19 cellular contexts compared by ENCODE assay signal in genomic region chr6:34633256-34633655, GRCh38.
DNase-seq lines count a peak whose midpoint lies in the region; ATAC-seq and TF ChIP-seq lines count a peak whose summit lies in the region.
"Had no signal": no experiment of that assay in that cellular context is flagged by ENCODE, and none has a peak within 500 bp of the region (broad histone marks: within the 10 kb centered on the region; RNA-seq: fewer than 3 reads in every experiment).

No MANE protein-coding gene starts in this region.

- H3K9me3 ChIP-seq in neural progenitor cell (ENCODE audit: low read depth), result no peaks in the 10 kb centered on the region
- no peaks in the 10 kb centered on the region for H3K9me3 ChIP-seq in spleen
- H3K9me3 ChIP-seq: BLaER1 treated with 17β-estradiol and CSF1 and Interleukin-3, amounts not matched to agents 10 nM and 100 nM had no signal

- H3K4me1 Mint-ChIP-seq in natural killer cell, result peaks cover 13 to 20% of the 10 kb centered on the region in 2 donors
- peaks cover 9 to 18% of the 10 kb centered on the region in 2 donors for H3K4me1 Mint-ChIP-seq in natural killer cell treated with Interleukin-12 subunit alpha and Interleukin-12 subunit beta and Interleukin-15 and Interleukin-18, amount 100 ng/mL, for 72 hours (ENCODE audit: low read depth in 2 of 2)
- peaks cover 25% of the 10 kb centered on the region for H3K4me1 Mint-ChIP-seq in central memory CD8-positive, alpha-beta T cell
- H3K4me1 Mint-ChIP-seq in neural progenitor cell, result no peaks in the 10 kb centered on the region
- H3K4me1 Mint-ChIP-seq in T-cell, result peaks cover 8 to 17% (median 12%) of the 10 kb centered on the region in 3 donors

- H3K9me3 Mint-ChIP-seq in natural killer cell, result no peaks in the 10 kb centered on the region
- no peaks in the 10 kb centered on the region for H3K9me3 Mint-ChIP-seq in natural killer cell treated with Interleukin-12 subunit alpha and Interleukin-12 subunit beta and Interleukin-15 and Interleukin-18, amount 100 ng/mL, for 72 hours
- no peaks in the 10 kb centered on the region for H3K9me3 Mint-ChIP-seq in central memory CD8-positive, alpha-beta T cell
- H3K9me3 Mint-ChIP-seq in neural progenitor cell, result no peaks in the 10 kb centered on the region
- no peaks in the 10 kb centered on the region for H3K9me3 Mint-ChIP-seq in T-cell
- H3K9me3 Mint-ChIP-seq: CD8-positive, alpha-beta T cell had no signal

- H3K4me2 ChIP-seq in neural progenitor cell, result no peak overlapping the region
- H3K4me2 ChIP-seq: BLaER1 treated with 17β-estradiol and CSF1 and Interleukin-3, amounts not matched to agents 10 nM and 100 nM; KMS-11 had no signal

- CTCF ChIA-PET in T-cell (lab: Charles Lee), result no interaction called here

- no peak overlapping the region for H3K9ac ChIP-seq in neural progenitor cell
- H3K9ac ChIP-seq: BLaER1 treated with 17β-estradiol and CSF1 and Interleukin-3, amounts not matched to agents 10 nM and 100 nM; KMS-11 had no signal

- no peaks in the 10 kb centered on the region for H3F3A ChIP-seq in neural progenitor cell (ENCODE audit: low read depth)

- no peaks in the 10 kb centered on the region for H3K79me2 ChIP-seq in neural progenitor cell (ENCODE audit: low read depth)

- no peak for ATAC-seq in natural killer cell
- no peak for ATAC-seq in natural killer cell treated with Interleukin-12 subunit alpha and Interleukin-12 subunit beta and Interleukin-15 and Interleukin-18, amount 100 ng/mL, for 72 hours
- ATAC-seq in central memory CD8-positive, alpha-beta T cell (replicated peaks; ENCODE audit: extremely low read depth, poor library complexity, severe bottlenecking), result no peak
- no peak for ATAC-seq in T-cell (replicated peaks in 1 of 4)
- ATAC-seq: CD8-positive, alpha-beta T cell had no signal

- POLR2A ChIA-PET in T-cell (lab: Charles Lee), result interaction anchor here in 1 of 2 donors (0.6 kb wide), 1 partner anchor 847 kb away, joined by 4 read pairs; no protein-coding TSS in a partner anchor

- no peaks in the 10 kb centered on the region for H3K36me3 ChIP-seq in neural progenitor cell
- H3K36me3 ChIP-seq in spleen, result peaks cover 0 to 38% (median 0%) of the 10 kb centered on the region in 6 donors

- H2AFZ ChIP-seq in neural progenitor cell (replicated peaks), result no peak overlapping the region

- intact Hi-C loops in natural killer cell (cut with micrococcal nuclease) (no loop called here), spleen (cut with DNase I; ENCODE audit: low total_unique reads) (no loop called here)

- no peaks in the 10 kb centered on the region for H4K20me1 ChIP-seq in neural progenitor cell (ENCODE audit: low read depth)

- H3K4me1 ChIP-seq in neural progenitor cell, result no peaks in the 10 kb centered on the region
- H3K4me1 ChIP-seq in spleen, result peaks cover 0 to 31% (median 2%) of the 10 kb centered on the region in 6 donors

- TF ChIP-seq CTCF in natural killer cell (IDR thresholded peaks at IDR 0.05) (no peak), neural progenitor cell (IDR thresholded peaks at IDR 0.05) (no peak), spleen (IDR thresholded peaks at IDR 0.05 in 8 of 11, conservative IDR thresholded peaks at IDR 0.05 in 3 of 11) (no peak)

- H3K4me3 Mint-ChIP-seq in natural killer cell, result no peak overlapping the region
- no peak overlapping the region for H3K4me3 Mint-ChIP-seq in natural killer cell treated with Interleukin-12 subunit alpha and Interleukin-12 subunit beta and Interleukin-15 and Interleukin-18, amount 100 ng/mL, for 72 hours
- H3K4me3 Mint-ChIP-seq in central memory CD8-positive, alpha-beta T cell, result no peak overlapping the region
- H3K4me3 Mint-ChIP-seq in neural progenitor cell, result no peak overlapping the region
- H3K4me3 Mint-ChIP-seq in T-cell, result no peak overlapping the region
- H3K4me3 Mint-ChIP-seq: CD8-positive, alpha-beta T cell had no signal

- H3K4me3 ChIP-seq in neural progenitor cell (no peak overlapping the region), spleen (no peak overlapping the region)
- H3K4me3 ChIP-seq: BLaER1 treated with 17β-estradiol and CSF1 and Interleukin-3, amounts not matched to agents 10 nM and 100 nM had no signal

- H3K27ac ChIP-seq in neural progenitor cell, result no peak overlapping the region
- H3K27ac ChIP-seq in spleen, result no peak overlapping the region
- H3K27ac ChIP-seq: BLaER1 treated with 17β-estradiol and CSF1 and Interleukin-3, amounts not matched to agents 10 nM and 100 nM; KMS-11 had no signal

- no peaks in the 10 kb centered on the region for H3K36me3 Mint-ChIP-seq in natural killer cell
- H3K36me3 Mint-ChIP-seq in natural killer cell treated with Interleukin-12 subunit alpha and Interleukin-12 subunit beta and Interleukin-15 and Interleukin-18, amount 100 ng/mL, for 72 hours, result peaks cover 5% of the 10 kb centered on the region
- peaks cover 17% of the 10 kb centered on the region for H3K36me3 Mint-ChIP-seq in central memory CD8-positive, alpha-beta T cell (ENCODE audit: insufficient read depth)
- H3K36me3 Mint-ChIP-seq in neural progenitor cell, result peaks cover 5% of the 10 kb centered on the region
- H3K36me3 Mint-ChIP-seq in T-cell, result peaks cover 16% of the 10 kb centered on the region

- no peak for TF ChIP-seq POLR2A in spleen (IDR thresholded peaks at IDR 0.05)

- H3K27me3 ChIP-seq in neural progenitor cell, result no peaks in the 10 kb centered on the region
- H3K27me3 ChIP-seq in spleen (replicated peaks in 1 of 7), result no peaks in the 10 kb centered on the region
- H3K27me3 ChIP-seq: BLaER1 treated with 17β-estradiol and CSF1 and Interleukin-3, amounts not matched to agents 10 nM and 100 nM had no signal

- 91 to 99% (median 96%) methylated on average over 2 of the region's 2 CpGs for WGBS in spleen, 5 donors

- H3K27me3 Mint-ChIP-seq in natural killer cell (ENCODE audit: low read depth in 2 of 2) (no peaks in the 10 kb centered on the region), neural progenitor cell (ENCODE audit: insufficient read depth, low read depth) (no peaks in the 10 kb centered on the region), T-cell (no peaks in the 10 kb centered on the region)
- H3K27me3 Mint-ChIP-seq in natural killer cell treated with Interleukin-12 subunit alpha and Interleukin-12 subunit beta and Interleukin-15 and Interleukin-18, amount 100 ng/mL, for 72 hours, result no peaks in the 10 kb centered on the region
- H3K27me3 Mint-ChIP-seq in central memory CD8-positive, alpha-beta T cell, result no peaks in the 10 kb centered on the region

- no peak for DNase-seq in natural killer cell
- DNase-seq in natural killer cell treated with Interleukin-12 subunit alpha and Interleukin-12 subunit beta and Interleukin-15 and Interleukin-18, amount 100 ng/mL, for 72 hours (ENCODE audit: low spot score), result no peak
- no peak for DNase-seq in central memory CD8-positive, alpha-beta T cell (ENCODE audit: low spot score in 2 of 2)
- DNase-seq in neural progenitor cell (ENCODE audit: low spot score), result no peak
- DNase-seq in T-cell, result no peak
- DNase-seq in spleen, result no peak
- DNase-seq in EL, result no peak
- DNase-seq: CD8-positive, alpha-beta T cell; DMS79 treated with DMSO at 0.1 percent for 48 hours; MV-4-11; NCI-H1417; NCI-H187; NCI-H2227 treated with DMSO at 0.1 percent for 48 hours; NCI-H524; NCI-H82; OCI-M1; SHP77 had no signal

- H3K27ac Mint-ChIP-seq in natural killer cell (peak overlapping the region; percentile 18 to 23), neural progenitor cell (peak overlapping the region; percentile 43), T-cell (peak overlapping the region in 1 of 2 donors; percentile 28)
- no peak overlapping the region for H3K27ac Mint-ChIP-seq in natural killer cell treated with Interleukin-12 subunit alpha and Interleukin-12 subunit beta and Interleukin-15 and Interleukin-18, amount 100 ng/mL, for 72 hours
- H3K27ac Mint-ChIP-seq in central memory CD8-positive, alpha-beta T cell (ENCODE audit: low read depth), result peak overlapping the region; percentile 59

Comparison
In these comparisons a context has a peak if more than half of its experiments do, and no peak if none do; other contexts are left out.
1. H3K27ac Mint-ChIP-seq: peak in natural killer cell (2 of 2), central memory CD8-positive, alpha-beta T cell (single experiment) and neural progenitor cell (single experiment); none in natural killer cell treated with Interleukin-12 subunit alpha and Interleukin-12 subunit beta and Interleukin-15 and Interleukin-18, amount 100 ng/mL, for 72 hours (0 of 2).